6 cellular contexts compared by ENCODE assay signal in the genomic region with DNA sequence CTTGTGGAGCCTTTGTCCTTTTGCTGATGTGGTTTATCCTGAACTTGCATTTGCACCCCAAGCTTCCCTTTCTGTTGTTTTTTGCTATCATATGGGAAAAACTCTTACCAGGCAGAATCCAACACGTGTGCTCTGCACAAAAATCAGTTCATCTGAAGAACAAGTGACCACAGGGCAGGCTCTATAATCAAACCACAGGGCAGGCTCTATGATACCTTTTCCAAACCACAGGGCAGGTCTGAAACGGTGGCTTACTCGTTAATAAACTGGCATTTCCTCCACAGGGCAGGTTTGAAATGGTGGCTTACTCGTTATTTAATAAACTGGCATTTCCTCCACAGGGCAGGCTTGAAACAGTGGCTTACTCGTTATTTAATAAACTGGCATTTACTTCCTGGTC. TPM values are rescaled to one million over a fixed set of nuclear protein-coding genes. Genes with fewer than 3 reads are reported as not detected.
DNase-seq lines count a peak whose midpoint lies in the region; FAIRE-seq and TF ChIP-seq lines count a peak whose summit lies in the region.
"Not testable (repeated sequence)": the region's sequence is repeated elsewhere in the genome, so short reads cannot be mapped to it uniquely, and the experiment has no call there.

No MANE protein-coding gene starts in this region.

- not testable (repeated sequence) for FAIRE-seq in bronchial epithelial cell (lab: Jason Lieb, UNC)

- H3K9me3 Mint-ChIP-seq in brain: not testable (repeated sequence)
- peaks cover 47% of the 10 kb centered on the region for H3K9me3 Mint-ChIP-seq in endodermal cell

- not testable (repeated sequence) for H3K27me3 ChIP-seq in Loucy (ENCODE audit: insufficient read depth, low read length, poor library complexity, severe bottlenecking); bronchial epithelial cell (ENCODE audit: control insufficient read depth, insufficient read depth, low read length); endodermal cell (ENCODE audit: control insufficient read depth, insufficient read depth, low read length, poor library complexity, severe bottlenecking)

- not testable (repeated sequence) for TF ChIP-seq CTCF in Loucy (conservative IDR thresholded peaks at IDR 0.05; ENCODE audit: low read length); brain (conservative IDR thresholded peaks at IDR 0.05); bronchial epithelial cell (IDR thresholded peaks at IDR 0.05; ENCODE audit: insufficient read depth, low read length, severe bottlenecking); endodermal cell (conservative IDR thresholded peaks at IDR 0.05)

- H3K36me3 ChIP-seq in Loucy (ENCODE audit: insufficient read depth, low read length) (peaks cover 27% of the 10 kb centered on the region; the same call in 1 of the 2 replicates), endodermal cell (ENCODE audit: control insufficient read depth, insufficient read depth, low read length) (peaks cover 57% of the 10 kb centered on the region)
- not testable (repeated sequence) for H3K36me3 ChIP-seq in bronchial epithelial cell (ENCODE audit: control insufficient read depth, insufficient read depth, low read length)

- peak; percentile 36 for DNase-seq in DMS53 (lab: John Stamatoyannopoulos, UW)
- DNase-seq in RPMI8226: peak; percentile 66
- peak; percentile 11 for DNase-seq in bronchial epithelial cell (ENCODE audit: low read depth)
- peak; percentile 5 for DNase-seq in endodermal cell

- WGBS in endodermal cell (ENCODE audit: insufficient coverage in 1 of 2, insufficient read length in 1 of 2), 2 experiments: 91 to 97% methylated on average over 5 of the region's 5 CpGs

- H3K36me3 Mint-ChIP-seq in brain (peaks cover 70% of the 10 kb centered on the region), endodermal cell (ENCODE audit: low read depth) (peaks cover 82% of the 10 kb centered on the region)

- not testable (repeated sequence) for H3K9me3 ChIP-seq in Loucy (ENCODE audit: insufficient read depth, low read depth, low read length)
- H3K9me3 ChIP-seq in endodermal cell (ENCODE audit: control insufficient read depth, low read length): peaks cover 52% of the 10 kb centered on the region

- H3K9ac ChIP-seq in Loucy (ENCODE audit: low read depth, low read length, poor library complexity, severe bottlenecking): peak overlapping the region; percentile 70
- not testable (repeated sequence) for H3K9ac ChIP-seq in endodermal cell (ENCODE audit: extremely low read depth, low read length, poor library complexity, severe bottlenecking)

- not testable (repeated sequence) for H4K20me1 ChIP-seq in Loucy (ENCODE audit: insufficient read depth, low read length, poor library complexity, severe bottlenecking)

- peak overlapping the region; percentile 57 for H3K4me2 ChIP-seq in Loucy (ENCODE audit: low read depth, low read length, poor library complexity, severe bottlenecking)

- H3F3A ChIP-seq in Loucy (ENCODE audit: low read depth): peaks cover 13% of the 10 kb centered on the region; the same call in 1 of the 2 replicates

- H3K4me3 ChIP-seq in Loucy (ENCODE audit: low read length, poor library complexity, severe bottlenecking): peak overlapping the region; percentile 51
- H3K4me3 ChIP-seq in bronchial epithelial cell (ENCODE audit: low read depth, low read length); endodermal cell (ENCODE audit: low read length): not testable (repeated sequence)

- not testable (repeated sequence) for H3K27me3 Mint-ChIP-seq in brain; endodermal cell (ENCODE audit: insufficient read depth)

- H3K27ac ChIP-seq in endodermal cell (ENCODE audit: low read depth, low read length): not testable (repeated sequence)

- H3K79me2 ChIP-seq in Loucy (ENCODE audit: insufficient read depth, low read length): not testable (repeated sequence)

- peaks cover 34% of the 10 kb centered on the region for H3K4me1 ChIP-seq in Loucy (ENCODE audit: insufficient read depth, low read length, poor library complexity, severe bottlenecking)
- H3K4me1 ChIP-seq in endodermal cell (ENCODE audit: control insufficient read depth, insufficient read depth, low read length): not testable (repeated sequence)

- H3K27ac Mint-ChIP-seq in brain: peak overlapping the region in 4 of 5 experiments; percentile 31 to 81 (median 72)
- not testable (repeated sequence) for H3K27ac Mint-ChIP-seq in endodermal cell

- H2AFZ ChIP-seq in Loucy (ENCODE audit: low read length): not testable (repeated sequence)

- not testable (repeated sequence) for H3K4me1 Mint-ChIP-seq in brain, endodermal cell

- not testable (repeated sequence) for H3K9me2 ChIP-seq in Loucy (replicated peaks; ENCODE audit: low read depth, low read length)

- not testable (repeated sequence) for H3K4me3 Mint-ChIP-seq in brain, endodermal cell

RNA-seq across cellular contexts. Expression of a gene that starts 51.7 kb away (rescaled TPM):
- 81.3 TPM for polyA plus RNA-seq in brain (ENCODE audit: insufficient read depth, low read depth, low replicate concordance)
- 18.8 and 25.3 TPM in 2 replicates for total RNA-seq in bronchial epithelial cell
- total RNA-seq in endodermal cell: 100 to 1,000 TPM in 1 of 2 donors, 10 to 100 TPM in 1; 78.5 to 124 TPM
- 72.3 TPM for polyA plus RNA-seq in endodermal cell (2013, experiment 1 of 2)
- polyA plus RNA-seq in endodermal cell (2013, experiment 2 of 2): 67.4 TPM

Comparison
In these comparisons a context has a peak if more than half of its experiments do, and no peak if none do; other contexts are left out.
1. DNase-seq: peak in every context shown above with its lines; median percentile 66 in RPMI8226; 36 in DMS53; 11 in bronchial epithelial cell; 5 in endodermal cell.